17 cellular contexts compared by ENCODE assay signal in the genomic region with DNA sequence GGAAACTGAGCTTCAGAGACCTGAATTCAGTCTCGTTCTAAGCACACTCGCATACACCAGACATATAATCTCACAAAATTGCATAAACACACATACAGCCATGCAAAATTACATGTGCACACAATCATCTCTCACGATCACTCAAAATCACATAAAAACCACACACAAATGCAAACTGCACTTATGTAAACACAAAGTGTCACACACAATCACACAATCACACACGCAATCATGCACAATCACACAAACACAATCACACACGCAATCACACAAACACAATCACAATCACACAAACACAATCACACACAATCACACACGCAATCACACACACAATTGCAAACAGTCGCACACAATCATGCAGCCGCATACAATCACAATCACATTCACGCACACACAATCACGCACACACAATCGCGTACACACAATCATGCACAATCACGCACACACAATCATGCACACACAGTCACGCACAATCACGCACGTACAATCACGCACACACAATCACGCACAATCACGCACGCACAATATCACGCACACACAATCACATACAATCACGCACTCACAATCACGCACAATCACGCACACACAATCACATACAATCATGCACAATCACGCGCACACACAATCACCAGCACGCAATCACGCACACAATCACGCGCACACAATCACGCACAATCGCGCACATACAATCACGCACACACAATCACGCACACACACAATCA.
"Had no signal": no experiment of that assay in that cellular context is flagged by ENCODE, and none has a peak within 500 bp of the region (broad histone marks: within the 10 kb centered on the region; RNA-seq: fewer than 3 reads in every experiment).

No MANE protein-coding gene starts in this region.

- H3K9me3 Mint-ChIP-seq: activated naive CD8-positive, alpha-beta T cell treated with anti-CD3 and anti-CD28 coated beads for 36 hours; activated T-helper 1 cell treated with anti-CD3 and anti-CD28 coated beads, Interleukin-12 subunit alpha, Interleukin-12 subunit beta, Interleukin-2, Interleukin-4 antibody, amounts not matched to agents 30 ng/mL and 10 ng/mL and 1 ng/mL, durations not matched to agents 14 hours and 24 hours and 36 hours; memory B cell had no signal

- DNase-seq: activated CD4-positive, alpha-beta T cell treated with anti-CD3 and anti-CD28 coated beads, Interleukin-2, amount 50 U/mL, for 48 hours; activated naive CD4-positive, alpha-beta T cell; activated naive CD8-positive, alpha-beta T cell treated with anti-CD3 and anti-CD28 coated beads for 36 hours; amniotic stem cell; naive thymus-derived CD4-positive, alpha-beta T cell; nucleus accumbens; posterior cingulate gyrus; stimulated activated CD4-positive, alpha-beta T cell treated with anti-CD3 and anti-CD28 coated beads, Interleukin-12 subunit alpha, Interleukin-12 subunit beta, amount 100 ng/mL, for 4 hours; stimulated activated CD4-positive, alpha-beta T cell treated with anti-CD3 and anti-CD28 coated beads, Interleukin-1b, Interleukin-23, amount 100 ng/mL, for 48 hours; stimulated activated CD8-positive, alpha-beta memory T cell treated with anti-CD3 and anti-CD28 coated beads, Interleukin-4, amount 100 ng/mL, for 48 hours; stimulated activated naive CD4-positive, alpha-beta T cell treated with Interleukin-2 at 50 U/mL for 16 hours; transverse colon had no signal

- H3K36me3 ChIP-seq: SJSA1, suprapubic skin, transverse colon, WERI-Rb-1 had no signal

- H3K27me3 Mint-ChIP-seq: activated naive CD8-positive, alpha-beta T cell treated with anti-CD3 and anti-CD28 coated beads for 36 hours had no signal

- H3K27ac ChIP-seq: SJSA1, suprapubic skin, transverse colon, WERI-Rb-1 had no signal

- H3K4me1 Mint-ChIP-seq: memory B cell had no signal

- H3K27ac Mint-ChIP-seq: activated naive CD8-positive, alpha-beta T cell treated with anti-CD3 and anti-CD28 coated beads for 36 hours; activated T-helper 1 cell treated with anti-CD3 and anti-CD28 coated beads, Interleukin-12 subunit alpha, Interleukin-12 subunit beta, Interleukin-2, Interleukin-4 antibody, amounts not matched to agents 30 ng/mL and 10 ng/mL and 1 ng/mL, durations not matched to agents 14 hours and 24 hours and 36 hours; memory B cell had no signal

- H3K4me3 Mint-ChIP-seq: activated naive CD8-positive, alpha-beta T cell treated with anti-CD3 and anti-CD28 coated beads for 36 hours; activated T-helper 1 cell treated with anti-CD3 and anti-CD28 coated beads, Interleukin-12 subunit alpha, Interleukin-12 subunit beta, Interleukin-2, Interleukin-4 antibody, amounts not matched to agents 30 ng/mL and 10 ng/mL and 1 ng/mL, durations not matched to agents 14 hours and 24 hours and 36 hours; memory B cell; naive thymus-derived CD4-positive, alpha-beta T cell had no signal

- ATAC-seq: naive thymus-derived CD4-positive, alpha-beta T cell had no signal

- H3K9me3 ChIP-seq: SJSA1, suprapubic skin, transverse colon had no signal

- H3K4me3 ChIP-seq: SJSA1, suprapubic skin, transverse colon had no signal

- H3K27me3 ChIP-seq: SJSA1, transverse colon had no signal

- H3K36me3 Mint-ChIP-seq: activated naive CD8-positive, alpha-beta T cell treated with anti-CD3 and anti-CD28 coated beads for 36 hours; memory B cell; naive thymus-derived CD4-positive, alpha-beta T cell had no signal
